8 cellular contexts compared by ENCODE assay signal in the genomic region with DNA sequence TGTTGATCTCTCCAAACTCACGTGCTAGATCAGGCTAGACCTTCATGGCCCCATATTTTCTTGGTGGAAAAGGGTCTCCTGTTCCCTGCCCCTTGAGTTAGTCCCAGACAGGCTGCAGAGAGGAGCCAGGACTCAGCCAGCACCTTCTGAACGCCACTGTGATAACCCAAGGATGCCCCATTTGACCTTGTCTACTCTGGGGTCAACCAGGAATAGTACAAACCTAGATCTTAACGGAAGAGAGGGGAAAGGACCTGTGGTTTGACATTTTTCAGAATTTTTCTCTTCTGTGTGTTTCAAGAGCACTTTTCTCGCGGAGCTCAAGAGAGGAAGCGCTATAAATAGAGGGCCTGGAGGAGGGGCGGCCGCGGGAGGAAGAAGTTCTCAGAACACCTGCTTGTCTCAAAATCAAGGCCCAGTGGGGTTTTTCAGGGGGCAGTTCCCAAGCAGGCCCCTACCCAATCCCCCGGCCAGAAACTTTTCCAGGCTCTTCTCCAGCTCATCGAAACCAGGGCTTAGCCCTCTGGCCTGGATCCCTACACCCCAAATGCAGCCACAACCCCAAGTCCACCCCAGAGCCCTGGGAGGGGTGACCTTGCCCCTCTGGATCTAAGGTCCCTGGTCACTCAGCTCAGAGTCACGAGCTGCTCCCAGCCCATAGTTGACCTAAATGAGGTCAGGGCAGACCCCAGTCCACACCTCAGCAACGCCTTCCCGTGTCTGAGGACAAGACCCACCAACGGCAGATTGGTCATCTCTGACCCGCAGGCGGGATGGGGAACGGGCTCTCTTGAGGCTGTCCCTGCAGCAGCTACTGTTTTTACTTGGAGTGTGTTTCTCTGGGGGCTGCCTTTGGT.
DNase-seq lines count a peak whose midpoint lies in the region; ATAC-seq and TF ChIP-seq lines count a peak whose summit lies in the region.

No MANE protein-coding gene starts in this region.

- DNase-seq in CD14-positive monocyte (ENCODE audit: low spot score) (no peak), memory B cell (ENCODE audit: low spot score in 2 of 2) (peak; percentile 39 to 49), vagina (ENCODE audit: extremely low spot score in 2 of 2) (no peak), NCI-H2227 treated with DMSO at 0.1 percent for 48 hours (lab: John Stamatoyannopoulos, UW) (no peak), OCI-M2 (lab: John Stamatoyannopoulos, UW; ENCODE audit: unreplicated experiment) (no peak)
- DNase-seq in activated CD4-positive, alpha-beta T cell treated with anti-CD3 and anti-CD28 coated beads for 4 hours, result peak; percentile 61 to 65

- intact Hi-C loops in CD14-positive monocyte (cut with micrococcal nuclease) (loop anchor here in 1 of 2 donors (10.0 kb wide), 1 partner anchor 251 kb away; no protein-coding TSS in a partner anchor), vagina (cut with DNase I) (no loop called here)

- no peaks in the 10 kb centered on the region for H3K36me3 ChIP-seq in vagina

- H3K9me3 Mint-ChIP-seq in CD14-positive monocyte, result peaks cover 0 to 4% (median 0%) of the 10 kb centered on the region in 7 donors
- H3K9me3 Mint-ChIP-seq in memory B cell, result peaks cover 4% of the 10 kb centered on the region

- H3K27ac Mint-ChIP-seq in CD14-positive monocyte, result peak overlapping the region; percentile 63 to 90 (median 80)
- H3K27ac Mint-ChIP-seq in memory B cell, result peak overlapping the region; percentile 96

- ATAC-seq in GM19395 (IDR thresholded peaks at IDR 0.05; ENCODE audit: unreplicated experiment) (peak; percentile 71), HG03196 (IDR thresholded peaks at IDR 0.05; ENCODE audit: unreplicated experiment) (peak; percentile 70), memory B cell (ENCODE audit: low read depth) (peak; percentile 72)

- no peaks in the 10 kb centered on the region for H3K9me3 ChIP-seq in vagina

- no peaks in the 10 kb centered on the region for H3K27me3 ChIP-seq in vagina

- H3K36me3 Mint-ChIP-seq in CD14-positive monocyte (peaks cover 5 to 7% of the 10 kb centered on the region in 2 donors), memory B cell (no peaks in the 10 kb centered on the region)

- no peak for TF ChIP-seq CTCF in CD14-positive monocyte (IDR thresholded peaks at IDR 0.05)
- no peak for TF ChIP-seq CTCF in vagina (IDR thresholded peaks at IDR 0.05)

- H3K4me1 Mint-ChIP-seq in CD14-positive monocyte (peaks cover 50% of the 10 kb centered on the region), memory B cell (peaks cover 53% of the 10 kb centered on the region)

- no peak overlapping the region for H3K4me3 ChIP-seq in vagina

- H3K4me3 Mint-ChIP-seq in CD14-positive monocyte, result peak overlapping the region; percentile 72 to 89
- H3K4me3 Mint-ChIP-seq in memory B cell, result peak overlapping the region; percentile 75

- TF ChIP-seq POLR2A in vagina (IDR thresholded peaks at IDR 0.05), result no peak

- H3K27ac ChIP-seq in vagina, result no peak overlapping the region

- peaks cover 17 to 25% (median 23%) of the 10 kb centered on the region in 3 donors for H3K27me3 Mint-ChIP-seq in CD14-positive monocyte (ENCODE audit: low read depth in 3 of 3)
- no peaks in the 10 kb centered on the region for H3K27me3 Mint-ChIP-seq in memory B cell

- H3K4me1 ChIP-seq in vagina, result no peaks in the 10 kb centered on the region

Comparison
In these comparisons a context has a peak if more than half of its experiments do, and no peak if none do; other contexts are left out.
1. DNase-seq: peak in activated CD4-positive, alpha-beta T cell treated with anti-CD3 and anti-CD28 coated beads for 4 hours (2 of 2) and memory B cell (2 of 2); none in CD14-positive monocyte (single experiment), vagina (0 of 2), NCI-H2227 treated with DMSO at 0.1 percent for 48 hours (single experiment) and OCI-M2 (single experiment).
2. Peak in every context shown above with its lines, with median percentiles within 50 percentile points of each other: ATAC-seq.